Comparison of ENCODE assay signal across 16 cellular contexts in the genomic region with DNA sequence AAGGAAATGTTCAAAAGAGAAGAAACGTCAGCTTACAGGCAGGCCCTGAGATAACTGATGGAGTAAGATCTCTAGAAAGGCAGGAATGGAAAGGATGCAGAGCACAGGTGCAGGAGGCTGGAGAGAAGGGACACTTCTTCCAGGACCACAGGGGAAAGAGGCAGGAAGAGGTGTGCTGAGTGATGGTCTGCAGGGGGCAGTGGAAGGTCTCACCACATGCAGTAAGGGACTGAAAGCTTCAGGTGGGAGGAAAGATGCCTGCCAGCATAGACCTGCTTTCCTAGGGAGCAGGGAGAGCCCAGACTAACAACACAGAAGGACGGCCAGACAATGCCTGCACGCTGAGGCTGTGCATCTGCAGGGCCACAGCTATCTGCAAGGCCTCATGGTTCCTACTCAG.
A peak's percentile ranks its signal among the peaks of the same experiment; 100 is the strongest.
DNase-seq lines count a peak whose midpoint lies in the region; ATAC-seq, FAIRE-seq and TF ChIP-seq lines count a peak whose summit lies in the region.
"Had no signal": no experiment of that assay in that cellular context is flagged by ENCODE, and none has a peak within 500 bp of the region (broad histone marks: within the 10 kb centered on the region; RNA-seq: fewer than 3 reads in every experiment).

No MANE protein-coding gene starts in this region.

- H3K27me3 Mint-ChIP-seq in WTC11 (ENCODE audit: low read depth), result no peaks in the 10 kb centered on the region
- H3K27me3 Mint-ChIP-seq: CD8-positive, alpha-beta memory T cell; IgD-negative memory B cell had no signal

- H3K36me3 Mint-ChIP-seq in WTC11, result peaks cover 8% of the 10 kb centered on the region; the same call in 1 of the 2 replicates
- H3K36me3 Mint-ChIP-seq: CD8-positive, alpha-beta memory T cell had no signal

- TF ChIP-seq POLR2A in GM18505 (IDR thresholded peaks at IDR 0.05; ENCODE audit: borderline replicate concordance, extremely low read depth, insufficient read depth, insufficient read length), result no peak

- FAIRE-seq in urothelium cell line (lab: Jason Lieb, UNC), result peak; percentile 61
- FAIRE-seq: GM12878 had no signal

- POLR2A ChIA-PET in WTC11 (lab: Charles Lee), result no interaction called here

- CTCF ChIA-PET in WTC11 (lab: Charles Lee), result interaction anchor here (1.2 to 1.8 kb wide), 5 partner anchors 9 to 264 kb away, joined by 3 to 8 read pairs (median 5); no protein-coding TSS in a partner anchor

- peaks cover 3% of the 10 kb centered on the region for H3K4me1 Mint-ChIP-seq in WTC11
- H3K4me1 Mint-ChIP-seq: CD8-positive, alpha-beta memory T cell; IgD-negative memory B cell had no signal

- H3K27ac Mint-ChIP-seq in WTC11, result no peak overlapping the region
- H3K27ac Mint-ChIP-seq: IgD-negative memory B cell had no signal

- TF ChIP-seq CTCF in WTC11 (IDR thresholded peaks at IDR 0.05), result no peak

- DNase-seq in NCI-H748 (lab: John Stamatoyannopoulos, UW; ENCODE audit: unreplicated experiment), result peak; percentile 12
- DNase-seq in NCI-H748 treated with DMSO at 0.1 percent for 48 hours (lab: John Stamatoyannopoulos, UW), result no peak
- DNase-seq in WTC11 (ENCODE audit: low spot score), result peak; percentile 41
- DNase-seq in iPS-NIHi11 (ENCODE audit: low spot score), result peak; percentile 52
- no peak for DNase-seq in urothelium cell line (ENCODE audit: low spot score)
- no peak for DNase-seq in NCI-H2107 treated with DMSO at 0.1 percent for 48 hours (lab: John Stamatoyannopoulos, UW; ENCODE audit: unreplicated experiment)
- no peak for DNase-seq in islet precursor cell
- DNase-seq: 8988T; AML-193; Caco-2; CD8-positive, alpha-beta memory T cell; GOT3 had no signal

- ATAC-seq in WTC11 (peak; percentile 91), GM18505 (IDR thresholded peaks at IDR 0.05; ENCODE audit: unreplicated experiment) (no peak)
- ATAC-seq: GM12878, HCT116 had no signal

- H3K9me3 Mint-ChIP-seq in WTC11, result peaks cover 25% of the 10 kb centered on the region

- no peak overlapping the region for H3K4me3 Mint-ChIP-seq in WTC11
- H3K4me3 Mint-ChIP-seq: CD8-positive, alpha-beta memory T cell had no signal

TF ChIP-seq in WTC11, 78 proteins besides CTCF, POLR2A, EP300 and RAD21:
- TF ChIP-seq IRF2 (CRISPR knock-in tag; IDR thresholded peaks at IDR 0.05; ENCODE audit: borderline replicate concordance, low read depth), result no peak
- TF ChIP-seq GTF2I (CRISPR knock-in tag; conservative IDR thresholded peaks at IDR 0.05), result no peak
- no peak for TF ChIP-seq FOXK1 (CRISPR knock-in tag; IDR thresholded peaks at IDR 0.05)
- no peak for TF ChIP-seq FOXP1 (CRISPR knock-in tag; IDR thresholded peaks at IDR 0.05; ENCODE audit: borderline replicate concordance)
- TF ChIP-seq, protein P1, sequence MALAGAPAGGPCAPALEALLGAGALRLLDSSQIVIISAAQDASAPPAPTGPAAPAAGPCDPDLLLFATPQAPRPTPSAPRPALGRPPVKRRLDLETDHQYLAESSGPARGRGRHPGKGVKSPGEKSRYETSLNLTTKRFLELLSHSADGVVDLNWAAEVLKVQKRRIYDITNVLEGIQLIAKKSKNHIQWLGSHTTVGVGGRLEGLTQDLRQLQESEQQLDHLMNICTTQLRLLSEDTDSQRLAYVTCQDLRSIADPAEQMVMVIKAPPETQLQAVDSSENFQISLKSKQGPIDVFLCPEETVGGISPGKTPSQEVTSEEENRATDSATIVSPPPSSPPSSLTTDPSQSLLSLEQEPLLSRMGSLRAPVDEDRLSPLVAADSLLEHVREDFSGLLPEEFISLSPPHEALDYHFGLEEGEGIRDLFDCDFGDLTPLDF (CRISPR knock-in tag; IDR thresholded peaks at IDR 0.05), result no peak
- TF ChIP-seq, protein P2, sequence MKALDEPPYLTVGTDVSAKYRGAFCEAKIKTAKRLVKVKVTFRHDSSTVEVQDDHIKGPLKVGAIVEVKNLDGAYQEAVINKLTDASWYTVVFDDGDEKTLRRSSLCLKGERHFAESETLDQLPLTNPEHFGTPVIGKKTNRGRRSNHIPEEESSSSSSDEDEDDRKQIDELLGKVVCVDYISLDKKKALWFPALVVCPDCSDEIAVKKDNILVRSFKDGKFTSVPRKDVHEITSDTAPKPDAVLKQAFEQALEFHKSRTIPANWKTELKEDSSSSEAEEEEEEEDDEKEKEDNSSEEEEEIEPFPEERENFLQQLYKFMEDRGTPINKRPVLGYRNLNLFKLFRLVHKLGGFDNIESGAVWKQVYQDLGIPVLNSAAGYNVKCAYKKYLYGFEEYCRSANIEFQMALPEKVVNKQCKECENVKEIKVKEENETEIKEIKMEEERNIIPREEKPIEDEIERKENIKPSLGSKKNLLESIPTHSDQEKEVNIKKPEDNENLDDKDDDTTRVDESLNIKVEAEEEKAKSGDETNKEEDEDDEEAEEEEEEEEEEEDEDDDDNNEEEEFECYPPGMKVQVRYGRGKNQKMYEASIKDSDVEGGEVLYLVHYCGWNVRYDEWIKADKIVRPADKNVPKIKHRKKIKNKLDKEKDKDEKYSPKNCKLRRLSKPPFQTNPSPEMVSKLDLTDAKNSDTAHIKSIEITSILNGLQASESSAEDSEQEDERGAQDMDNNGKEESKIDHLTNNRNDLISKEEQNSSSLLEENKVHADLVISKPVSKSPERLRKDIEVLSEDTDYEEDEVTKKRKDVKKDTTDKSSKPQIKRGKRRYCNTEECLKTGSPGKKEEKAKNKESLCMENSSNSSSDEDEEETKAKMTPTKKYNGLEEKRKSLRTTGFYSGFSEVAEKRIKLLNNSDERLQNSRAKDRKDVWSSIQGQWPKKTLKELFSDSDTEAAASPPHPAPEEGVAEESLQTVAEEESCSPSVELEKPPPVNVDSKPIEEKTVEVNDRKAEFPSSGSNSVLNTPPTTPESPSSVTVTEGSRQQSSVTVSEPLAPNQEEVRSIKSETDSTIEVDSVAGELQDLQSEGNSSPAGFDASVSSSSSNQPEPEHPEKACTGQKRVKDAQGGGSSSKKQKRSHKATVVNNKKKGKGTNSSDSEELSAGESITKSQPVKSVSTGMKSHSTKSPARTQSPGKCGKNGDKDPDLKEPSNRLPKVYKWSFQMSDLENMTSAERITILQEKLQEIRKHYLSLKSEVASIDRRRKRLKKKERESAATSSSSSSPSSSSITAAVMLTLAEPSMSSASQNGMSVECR (CRISPR knock-in tag; IDR thresholded peaks at IDR 0.05; ENCODE audit: borderline replicate concordance), result no peak
- TF ChIP-seq EMX1 (CRISPR knock-in tag; IDR thresholded peaks at IDR 0.05), result no peak
- TF ChIP-seq, protein P3, sequence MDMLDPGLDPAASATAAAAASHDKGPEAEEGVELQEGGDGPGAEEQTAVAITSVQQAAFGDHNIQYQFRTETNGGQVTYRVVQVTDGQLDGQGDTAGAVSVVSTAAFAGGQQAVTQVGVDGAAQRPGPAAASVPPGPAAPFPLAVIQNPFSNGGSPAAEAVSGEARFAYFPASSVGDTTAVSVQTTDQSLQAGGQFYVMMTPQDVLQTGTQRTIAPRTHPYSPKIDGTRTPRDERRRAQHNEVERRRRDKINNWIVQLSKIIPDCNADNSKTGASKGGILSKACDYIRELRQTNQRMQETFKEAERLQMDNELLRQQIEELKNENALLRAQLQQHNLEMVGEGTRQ (CRISPR knock-in tag; IDR thresholded peaks at IDR 0.05), result no peak
- no peak for TF ChIP-seq ETV6 (CRISPR knock-in tag; IDR thresholded peaks at IDR 0.05)
- TF ChIP-seq, protein P4, sequence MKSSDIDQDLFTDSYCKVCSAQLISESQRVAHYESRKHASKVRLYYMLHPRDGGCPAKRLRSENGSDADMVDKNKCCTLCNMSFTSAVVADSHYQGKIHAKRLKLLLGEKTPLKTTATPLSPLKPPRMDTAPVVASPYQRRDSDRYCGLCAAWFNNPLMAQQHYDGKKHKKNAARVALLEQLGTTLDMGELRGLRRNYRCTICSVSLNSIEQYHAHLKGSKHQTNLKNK (CRISPR knock-in tag; IDR thresholded peaks at IDR 0.05), result no peak
- no peak for TF ChIP-seq USF1 (CRISPR knock-in tag; IDR thresholded peaks at IDR 0.05)

Comparison
In these comparisons a context has a peak if more than half of its experiments do, and no peak if none do; other contexts are left out.
1. DNase-seq: peak in NCI-H748 (single experiment), WTC11 (single experiment) and iPS-NIHi11 (single experiment); none in NCI-H748 treated with DMSO at 0.1 percent for 48 hours (single experiment), urothelium cell line (single experiment), NCI-H2107 treated with DMSO at 0.1 percent for 48 hours (single experiment) and islet precursor cell (single experiment).